In the genomic region with DNA sequence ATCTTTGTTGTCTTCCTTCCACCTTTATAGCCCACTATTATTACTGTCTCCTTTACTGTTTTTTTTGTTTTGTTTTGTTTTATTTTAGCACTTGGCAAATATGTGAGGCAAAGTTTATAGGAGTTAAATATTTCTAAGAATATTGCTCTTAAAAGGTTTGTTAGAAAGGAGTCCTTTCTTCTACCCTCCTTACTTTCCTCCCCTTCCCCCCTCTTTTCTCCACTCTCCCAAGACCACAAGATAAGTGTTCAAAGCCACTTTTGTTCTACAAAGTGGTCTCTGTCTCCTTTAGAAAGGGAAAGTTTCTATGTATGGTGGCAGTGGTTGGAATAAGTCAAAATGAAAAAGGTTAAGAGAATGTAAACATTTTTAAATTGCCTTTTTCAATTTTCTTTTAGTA, we compare ENCODE assay signal across 27 cellular contexts.
"Had no signal": no experiment of that assay in that cellular context is flagged by ENCODE, and none has a peak within 500 bp of the region (broad histone marks: within the 10 kb centered on the region; RNA-seq: fewer than 3 reads in every experiment).

No MANE protein-coding gene starts in this region.

- H3K4me1 ChIP-seq: left lung, prostate gland, upper lobe of right lung had no signal

- ATAC-seq: activated CD4-positive, alpha-beta T cell treated with anti-CD3 and anti-CD28 coated beads for 36 hours; activated T-cell treated with anti-CD3 and anti-CD28 coated beads, Interleukin-2, amount 50 U/mL, for 72 hours; gastroesophageal sphincter; left lung; lower lobe of right lung; naive thymus-derived CD8-positive, alpha-beta T cell; sciatic nerve; stimulated activated effector memory CD8-positive, alpha-beta T cell treated with anti-CD3 and anti-CD28 coated beads, Interleukin-12 subunit alpha, Interleukin-12 subunit beta, amount 100 ng/mL, for 72 hours; upper lobe of right lung had no signal

- H3K36me3 ChIP-seq: gastroesophageal sphincter, left lung, lower lobe of right lung, prostate gland, upper lobe of right lung had no signal

- H3K4me3 ChIP-seq: gastroesophageal sphincter, left lung, lower lobe of right lung, prostate gland, skin epidermis, upper lobe of right lung had no signal

- H3K9me3 ChIP-seq: gastroesophageal sphincter, left lung, lower lobe of right lung, prostate gland had no signal

- H3K27me3 ChIP-seq: gastroesophageal sphincter, left lung, upper lobe of right lung had no signal

- DNase-seq: activated CD4-positive, alpha-beta T cell treated with anti-CD3 and anti-CD28 coated beads for 36 hours; activated CD4-positive, alpha-beta T cell treated with anti-CD3 and anti-CD28 coated beads, Interleukin-2, amount 50 U/mL, for 4 hours; activated CD4-positive, CD25-positive, alpha-beta regulatory T cell; activated effector memory CD4-positive, alpha-beta T cell treated with Interleukin-2 at 50 U/mL for 16 hours; activated naive CD4-positive, alpha-beta T cell treated with Interleukin-2 at 50 U/mL for 16 hours; activated T-cell treated with anti-CD3 and anti-CD28 coated beads for 4 hours; activated T-cell treated with anti-CD3 and anti-CD28 coated beads, Interleukin-2, amount 50 U/mL, for 72 hours; anterior cingulate cortex; effector CD8-positive, alpha-beta T cell; hippocampal formation; left lung; lower lobe of right lung; midbrain; naive thymus-derived CD8-positive, alpha-beta T cell; retina; stimulated activated CD4-positive, alpha-beta T cell treated with anti-CD3 and anti-CD28 coated beads, Interleukin-4, amount 100 ng/mL, for 24 hours; substantia nigra; T-helper 1 cell; upper lobe of right lung had no signal

- H3K27ac ChIP-seq: gastroesophageal sphincter, left lung, lower lobe of right lung, prostate gland, skin epidermis, upper lobe of right lung had no signal

- FAIRE-seq: bronchial epithelial cell, colon, endometrium had no signal
